In the genomic region with DNA sequence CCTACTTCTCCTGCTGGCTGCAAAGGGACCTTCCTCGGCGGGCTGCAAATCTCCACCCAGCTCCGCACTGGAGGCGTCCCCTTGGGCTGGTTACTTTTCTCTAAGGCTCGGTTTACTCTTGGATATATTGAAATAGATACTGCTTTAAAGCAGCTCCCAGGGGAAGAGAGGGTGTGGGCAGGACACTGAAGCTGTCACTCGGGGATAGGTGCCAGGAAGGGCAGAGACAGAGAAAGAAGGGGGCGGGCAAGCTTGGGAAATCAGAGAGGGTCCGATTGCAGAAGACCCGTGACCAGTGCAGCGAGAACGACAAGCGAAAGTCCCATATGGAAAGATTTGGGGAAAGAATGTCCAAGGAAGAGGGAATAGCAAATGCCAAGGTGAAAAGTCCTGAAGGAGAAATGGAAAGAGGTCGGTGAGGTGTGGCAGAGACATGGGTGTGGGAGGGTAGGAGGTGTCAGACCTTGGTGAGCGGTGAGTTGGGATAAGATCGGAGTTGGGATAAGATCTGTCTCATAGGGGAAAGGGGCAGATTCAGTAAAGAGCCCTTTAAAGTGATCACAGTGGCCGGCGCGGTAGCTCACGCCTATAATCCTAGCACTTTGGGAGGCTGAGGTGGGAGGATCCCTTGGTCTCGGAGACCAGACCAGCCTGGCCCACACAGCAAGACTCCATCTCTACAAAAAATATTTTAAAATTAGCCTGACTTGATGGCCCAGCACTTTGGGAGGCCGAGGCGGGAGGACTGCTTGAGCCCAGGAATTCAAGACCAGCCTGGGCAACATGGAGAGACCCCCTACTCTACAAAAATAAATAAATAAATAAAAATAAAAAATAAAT, we compare ENCODE assay signal across 8 cellular contexts. TPM values are rescaled to one million over a fixed set of nuclear protein-coding genes. Genes with fewer than 3 reads are reported as not detected.
DNase-seq lines count a peak whose midpoint lies in the region; ATAC-seq and TF ChIP-seq lines count a peak whose summit lies in the region.

No MANE protein-coding gene starts in this region.

- peaks cover 0 to 37% of the 10 kb centered on the region in 2 donors for H3K4me1 ChIP-seq in muscle layer of duodenum (ENCODE audit: control insufficient read depth in 1 of 2, insufficient read depth in 2 of 2, low read length in 2 of 2)

- H3K4me3 ChIP-seq in dorsolateral prefrontal cortex (peak overlapping the region; percentile 64 to 99 (median 89)), muscle layer of duodenum (ENCODE audit: low read depth in 1 of 2, low read length in 2 of 2) (peak overlapping the region; percentile 83 to 96)

- H3K27ac ChIP-seq in dorsolateral prefrontal cortex (peak overlapping the region in 55 of 59 donors; percentile 32 to 95 (median 88)), muscle layer of duodenum (ENCODE audit: low read length) (no peak overlapping the region)

- intact Hi-C loops in dorsolateral prefrontal cortex (cut with DNase I): loop anchor here (5.0 to 10.0 kb wide), 2 partner anchors 40 to 132 kb away; a partner anchor contains a TSS

- DNase-seq in AG20443 (ENCODE audit: low spot score) (peak; percentile 39), M059J (ENCODE audit: low read depth) (peak; percentile 9), dorsolateral prefrontal cortex (peak in 1 of 10 donors; percentile 42), GF-D8 (lab: John Stamatoyannopoulos, UW) (no peak), OCI-M1 (lab: John Stamatoyannopoulos, UW) (no peak)
- DNase-seq in activated CD8-positive, alpha-beta memory T cell treated with anti-CD3 and anti-CD28 coated beads, Interleukin-2, amount 50 U/mL, for 48 hours: no peak

- H3K36me3 ChIP-seq in muscle layer of duodenum (ENCODE audit: control insufficient read depth in 1 of 2, insufficient read depth in 2 of 2, low read length in 2 of 2): peaks cover 0 to 9% of the 10 kb centered on the region in 2 donors

- no peaks in the 10 kb centered on the region for H3K9me3 ChIP-seq in muscle layer of duodenum (ENCODE audit: control insufficient read depth in 1 of 2, low read length in 2 of 2)

- TF ChIP-seq CTCF in dorsolateral prefrontal cortex (IDR thresholded peaks at IDR 0.05 in 54 of 56, conservative IDR thresholded peaks at IDR 0.05 in 2 of 56; ENCODE audit: low read depth in 1 of 56, partially characterized antibody in 56 of 56): no peak

- no peak for ATAC-seq in HG03108 (IDR thresholded peaks at IDR 0.05; ENCODE audit: unreplicated experiment)

- H3K27me3 ChIP-seq in dorsolateral prefrontal cortex (no peaks in the 10 kb centered on the region), muscle layer of duodenum (ENCODE audit: low read depth, low read length) (no peaks in the 10 kb centered on the region)

RNA-seq across cellular contexts. Expression of a gene that starts 0.6 kb away (rescaled TPM):
- not detected in 2 replicates for total RNA-seq in M059J (2014; rRNA removed; shearing (Covaris generic))
- total RNA-seq in dorsolateral prefrontal cortex: 1 to 10 TPM in 86 of 120 experiments, under 1 TPM in 8, not detected in 26; 0.63 to 7.4 (median 2.4) TPM

RNA-seq across cellular contexts. Expression of a gene that starts 0.9 kb away (rescaled TPM):
- 178 and 300 TPM in 2 replicates for total RNA-seq in M059J (2014; rRNA removed; shearing (Covaris generic))
- 100 to 1,000 TPM; 234 to 491 (median 396) TPM for total RNA-seq in dorsolateral prefrontal cortex

RNA-seq across cellular contexts. Expression of a gene that starts 3.9 kb away (rescaled TPM):
- total RNA-seq in M059J (2014; rRNA removed; shearing (Covaris generic)): 50.4 and 62.8 TPM in 2 replicates
- total RNA-seq in dorsolateral prefrontal cortex: 10 to 100 TPM in 10 of 120 experiments, 1 to 10 TPM in 110; 1.6 to 13.4 (median 6.0) TPM

RNA-seq across cellular contexts. Expression of a gene that starts 11.2 kb away (rescaled TPM):
- 68.3 and 92.5 TPM in 2 replicates for total RNA-seq in M059J (2014; rRNA removed; shearing (Covaris generic))
- 100 to 1,000 TPM in 14 of 120 experiments, 10 to 100 TPM in 106; 14.0 to 268 (median 48.2) TPM for total RNA-seq in dorsolateral prefrontal cortex

RNA-seq across cellular contexts. Expression of a gene that starts 27.1 kb away (rescaled TPM):
- total RNA-seq in M059J (2014; rRNA removed; shearing (Covaris generic)): 7.2 and 8.4 TPM in 2 replicates
- total RNA-seq in dorsolateral prefrontal cortex: 10 to 100 TPM; 23.0 to 79.0 (median 41.2) TPM

Comparison
In these comparisons a context has a peak if more than half of its experiments do, and no peak if none do; other contexts are left out.
1. DNase-seq: peak in AG20443 (single experiment) and M059J (single experiment); none in GF-D8 (single experiment), activated CD8-positive, alpha-beta memory T cell treated with anti-CD3 and anti-CD28 coated beads, Interleukin-2, amount 50 U/mL, for 48 hours (single experiment) and OCI-M1 (single experiment).